In genomic region chr12:26629864-26630263, GRCh38 we compare ENCODE assay signal across 9 cellular contexts.
DNase-seq lines count a peak whose midpoint lies in the region; ATAC-seq and TF ChIP-seq lines count a peak whose summit lies in the region.
"Had no signal": no experiment of that assay in that cellular context is flagged by ENCODE, and none has a peak within 500 bp of the region (broad histone marks: within the 10 kb centered on the region; RNA-seq: fewer than 3 reads in every experiment).

No MANE protein-coding gene starts in this region.

- H3F3A ChIP-seq in GM23248 (ENCODE audit: insufficient read depth), result peaks cover 23% of the 10 kb centered on the region; the same call in 1 of the 2 replicates
- H3F3A ChIP-seq in smooth muscle cell (ENCODE audit: low read depth), result peaks cover 8% of the 10 kb centered on the region

- WGBS in GM23248 (ENCODE audit: low coverage in 1 of 2, low lambda C conversion rate in 2 of 2, missing lambda C conversion rate in 2 of 2), 2 experiments, result 43 to 56% methylated on average over 1 of the region's 1 CpG
- 24% methylated on average over 1 of the region's 1 CpG for WGBS in smooth muscle cell (ENCODE audit: low lambda C conversion rate)

- in situ Hi-C loops in GM23248 (cut with MboI), result no loop called here

- H4K20me1 ChIP-seq in GM23248 (ENCODE audit: insufficient read depth) (no peaks in the 10 kb centered on the region), smooth muscle cell (ENCODE audit: low read depth) (no peaks in the 10 kb centered on the region)

- H3K36me3 ChIP-seq in GM23248 (ENCODE audit: low read depth) (no peaks in the 10 kb centered on the region), adipocyte (ENCODE audit: control insufficient read depth, insufficient read depth, low read length, severe bottlenecking) (no peaks in the 10 kb centered on the region), smooth muscle cell (ENCODE audit: low read depth) (no peaks in the 10 kb centered on the region)

- intact Hi-C loops in left colon (cut with DNase I, micrococcal nuclease), result no loop called here

- H3K27ac ChIP-seq in GM23248 (no peak overlapping the region), smooth muscle cell (ENCODE audit: low read depth) (peak overlapping the region; percentile 93)
- H3K27ac ChIP-seq: right atrium auricular region, suprapubic skin had no signal

- ATAC-seq in left colon (no peak), GM19452 (IDR thresholded peaks at IDR 0.05; ENCODE audit: unreplicated experiment) (no peak)

- H3K9me2 ChIP-seq in GM23248 (ENCODE audit: insufficient read depth), result no peaks in the 10 kb centered on the region

- H2AFZ ChIP-seq in GM23248 (no peak overlapping the region), smooth muscle cell (ENCODE audit: low read depth) (peak overlapping the region; percentile 3)

- no peak overlapping the region for H3K9ac ChIP-seq in GM23248
- no peak overlapping the region for H3K9ac ChIP-seq in adipocyte (ENCODE audit: low read length)
- H3K9ac ChIP-seq in smooth muscle cell (ENCODE audit: low read depth), result peak overlapping the region; percentile 75

- no peaks in the 10 kb centered on the region for H3K9me3 ChIP-seq in GM23248 (ENCODE audit: low read depth)
- H3K9me3 ChIP-seq in adipocyte (ENCODE audit: control insufficient read depth, low read length), result no peaks in the 10 kb centered on the region
- H3K9me3 ChIP-seq in smooth muscle cell (replicated peaks; ENCODE audit: low read depth), result no peaks in the 10 kb centered on the region
- H3K9me3 ChIP-seq: right atrium auricular region, suprapubic skin had no signal

- H3K4me1 ChIP-seq in GM23248 (ENCODE audit: insufficient read depth), result peaks cover 23% of the 10 kb centered on the region; the same call in 1 of the 2 replicates
- peaks cover 17% of the 10 kb centered on the region for H3K4me1 ChIP-seq in adipocyte (ENCODE audit: control insufficient read depth, insufficient read depth, low read length)
- peaks cover 17% of the 10 kb centered on the region for H3K4me1 ChIP-seq in smooth muscle cell (ENCODE audit: low read depth)
- H3K4me1 ChIP-seq: suprapubic skin had no signal

- peak; percentile 42 for TF ChIP-seq CTCF in smooth muscle cell (IDR thresholded peaks at IDR 0.05; ENCODE audit: borderline replicate concordance, insufficient read depth, poor library complexity, severe bottlenecking)

- H3K27me3 ChIP-seq in GM23248 (replicated peaks; ENCODE audit: insufficient read depth) (no peaks in the 10 kb centered on the region), adipocyte (replicated peaks; ENCODE audit: control insufficient read depth, insufficient read depth, low read length) (no peaks in the 10 kb centered on the region), smooth muscle cell (ENCODE audit: low read depth) (no peaks in the 10 kb centered on the region)
- H3K27me3 ChIP-seq: right atrium auricular region, suprapubic skin had no signal

- H3K4me3 ChIP-seq in GM23248 (no peak overlapping the region), adipocyte (ENCODE audit: low read length) (no peak overlapping the region), smooth muscle cell (peak overlapping the region; percentile 9)
- H3K4me3 ChIP-seq: right atrium auricular region, suprapubic skin had no signal

- H3K4me2 ChIP-seq in GM23248 (ENCODE audit: unreplicated experiment), result peak overlapping the region; percentile 40
- H3K4me2 ChIP-seq in smooth muscle cell, result peak overlapping the region; percentile 77

- peak; percentile 44 for DNase-seq in GM23248
- peak; percentile 74 for DNase-seq in adipocyte (ENCODE audit: low read depth)
- DNase-seq in hippocampal formation (lab: John Stamatoyannopoulos, UW), result peak; percentile 32 to 46
- no peak for DNase-seq in smooth muscle cell (lab: John Stamatoyannopoulos, UW; ENCODE audit: unreplicated experiment)
- DNase-seq in stimulated activated CD4-positive, alpha-beta T cell treated with anti-CD3 and anti-CD28 coated beads, Interleukin-4, amount 100 ng/mL, for 1 hour, result no peak
- no peak for DNase-seq in left colon

- H3K79me2 ChIP-seq in GM23248 (ENCODE audit: insufficient read depth) (no peaks in the 10 kb centered on the region), smooth muscle cell (ENCODE audit: low read depth) (no peaks in the 10 kb centered on the region)

Comparison
In these comparisons a context has a peak if more than half of its experiments do, and no peak if none do; other contexts are left out.
1. DNase-seq: peak in GM23248 (single experiment), adipocyte (single experiment) and hippocampal formation (2 of 2); none in smooth muscle cell (single experiment), stimulated activated CD4-positive, alpha-beta T cell treated with anti-CD3 and anti-CD28 coated beads, Interleukin-4, amount 100 ng/mL, for 1 hour (single experiment) and left colon (0 of 2).